In the genomic region with DNA sequence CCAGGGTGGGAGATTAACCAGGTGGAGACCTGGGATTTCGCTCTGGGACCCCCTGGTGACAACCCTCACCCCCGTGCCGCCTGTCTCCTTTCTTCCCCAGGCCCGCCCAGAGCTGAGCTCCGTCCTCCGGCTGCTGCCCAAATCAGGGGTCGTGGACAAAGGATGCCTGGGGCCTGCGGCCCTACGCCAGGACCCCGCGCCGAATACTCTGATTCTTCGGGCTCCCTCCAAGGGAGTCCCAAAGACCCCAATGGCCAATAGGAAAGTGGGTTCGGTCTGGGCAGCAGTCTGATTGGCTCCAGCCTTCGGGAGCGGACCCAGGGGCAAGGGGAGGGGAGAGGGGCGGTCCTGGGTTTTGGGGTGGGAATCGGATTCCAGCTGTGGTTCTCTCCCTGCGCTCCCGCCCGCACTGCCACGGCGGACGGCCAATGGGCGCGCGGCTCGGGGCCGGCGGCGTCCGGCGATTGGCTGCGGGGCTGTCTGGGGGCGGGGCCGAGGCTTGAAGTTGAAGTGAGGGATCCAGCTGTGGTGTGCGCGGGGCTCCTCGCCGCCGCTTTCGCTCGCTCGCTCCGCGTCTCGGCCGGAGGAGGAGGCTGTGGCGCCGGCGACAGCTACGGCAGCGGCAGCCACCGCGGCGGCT, we compare ENCODE assay signal across 8 cellular contexts. TPM values are rescaled to one million over a fixed set of nuclear protein-coding genes. Genes with fewer than 3 reads are reported as not detected.
DNase-seq lines count a peak whose midpoint lies in the region; ATAC-seq and TF ChIP-seq lines count a peak whose summit lies in the region.

TSS of gene CACNA1G (plus strand) at position 531 of the 640 bp plus-strand sequence. CDS start 745 bp downstream, outside the sequence.

- peaks cover 68% of the 10 kb centered on the region for H3K27me3 ChIP-seq in lower lobe of right lung (ENCODE audit: low read depth)

- intact Hi-C loops in lower lobe of right lung (cut with DNase I), result no loop called here

- no peaks in the 10 kb centered on the region for H3K9me3 ChIP-seq in lower lobe of right lung

- peak within 1 kb of the TSS; percentile 55 for H3K4me3 ChIP-seq in lower lobe of right lung

- H3K27ac ChIP-seq in lower lobe of right lung, result no peak within 1 kb of the TSS

- ATAC-seq in GM19035 (IDR thresholded peaks at IDR 0.05; ENCODE audit: unreplicated experiment), result peak; percentile 94
- ATAC-seq in HG03196 (IDR thresholded peaks at IDR 0.05; ENCODE audit: unreplicated experiment), result peak; percentile 74
- ATAC-seq in lower lobe of right lung, result peak; percentile 91 to 93

- peak; percentile 60 to 64 for DNase-seq in AML-193 (lab: John Stamatoyannopoulos, UW)
- DNase-seq in NCI-H510A (lab: John Stamatoyannopoulos, UW), result peak; percentile 88
- DNase-seq in activated CD4-positive, alpha-beta T cell treated with anti-CD3 and anti-CD28 coated beads, Interleukin-2, amount 50 U/mL, for 1 hour, result peak; percentile 88
- DNase-seq in dermis blood vessel endothelial cell, result peak; percentile 75
- peak; percentile 87 for DNase-seq in lower lobe of right lung
- peak; percentile 87 for DNase-seq in stimulated activated CD4-positive, alpha-beta T cell treated with anti-CD3 and anti-CD28 coated beads, Interleukin-4, amount 100 ng/mL, for 24 hours

- peaks cover 5% of the 10 kb centered on the region for H3K36me3 ChIP-seq in lower lobe of right lung

- peaks cover 38% of the 10 kb centered on the region for H3K4me1 ChIP-seq in lower lobe of right lung

- no peak for TF ChIP-seq CTCF in lower lobe of right lung (IDR thresholded peaks at IDR 0.05)

RNA-seq across cellular contexts. Expression of gene CACNA1G, which starts in this region (rescaled TPM):
- total RNA-seq in dermis blood vessel endothelial cell, result not detected in 2 replicates
- total RNA-seq in lower lobe of right lung, result 0.21 TPM

Comparison
In these comparisons a context has a peak if more than half of its experiments do, and no peak if none do; other contexts are left out.
1. Peak in DNase-seq in dermis blood vessel endothelial cell; RNA of the gene not detected or under 1 TPM.
2. Peak in DNase-seq, ATAC-seq and H3K4me3 ChIP-seq in lower lobe of right lung; RNA of the gene not detected or under 1 TPM.